In the genomic region with DNA sequence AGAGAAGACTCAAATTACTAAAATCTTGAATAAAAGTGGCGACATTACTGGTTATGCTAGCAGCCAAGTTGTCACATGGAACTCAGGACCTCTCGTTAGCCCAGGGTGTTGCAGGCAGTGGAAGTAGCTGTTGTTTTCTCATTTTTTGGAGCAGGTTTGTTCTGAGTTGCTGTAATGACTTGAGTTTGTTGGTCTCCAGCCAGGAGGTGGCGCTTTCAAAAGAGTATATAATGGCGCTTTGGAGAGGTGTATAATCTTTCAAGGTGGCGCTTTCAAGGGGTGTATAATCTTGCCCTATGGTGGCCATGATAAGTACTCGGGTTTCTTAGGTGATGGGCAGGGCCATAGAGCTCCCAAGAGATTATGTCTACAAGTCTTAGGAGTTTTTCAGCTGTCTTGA, we compare ENCODE assay signal across 1 cellular context.
A peak's percentile ranks its signal among the peaks of the same experiment; 100 is the strongest.
TF ChIP-seq lines count a peak whose summit lies in the region.

No MANE protein-coding gene starts in this region.

TF ChIP-seq in K562, 482 proteins besides CTCF, POLR2A, EP300 and RAD21 (continued from another document and continues in another):
- TF ChIP-seq ZBTB2 (IDR thresholded peaks at IDR 0.05) (no peak), ZNF280B (CRISPR knock-in tag; IDR thresholded peaks at IDR 0.05) (no peak), ZNF766 (CRISPR knock-in tag; conservative IDR thresholded peaks at IDR 0.05) (no peak), TOE1 (IDR thresholded peaks at IDR 0.05; ENCODE audit: borderline replicate concordance) (0 out of 2 replicates have a peak, but pooled peaks have one; percentile 18), TOE1 (CRISPR knock-in tag; IDR thresholded peaks at IDR 0.05; ENCODE audit: borderline replicate concordance, low read depth) (no peak), LEF1 (IDR thresholded peaks at IDR 0.05) (no peak), ZSCAN32 (CRISPR knock-in tag; IDR thresholded peaks at IDR 0.05) (no peak), ZNF134 (CRISPR knock-in tag; conservative IDR thresholded peaks at IDR 0.05) (no peak), BRCA1 (IDR thresholded peaks at IDR 0.05) (no peak), BRCA1 (CRISPR knock-in tag; IDR thresholded peaks at IDR 0.05) (no peak), FOS (IDR thresholded peaks at IDR 0.05; ENCODE audit: extremely low read depth, insufficient read length) (no peak), TRIM24 (IDR thresholded peaks at IDR 0.05) (peak in 1 of 2 experiments; percentile 10; a peak in 1 of 4 replicates), MITF (IDR thresholded peaks at IDR 0.05) (no peak), MXI1 (IDR thresholded peaks at IDR 0.05; ENCODE audit: low read depth, low read length) (no peak), ZNF57 (CRISPR knock-in tag; IDR thresholded peaks at IDR 0.05) (no peak), SUPT5H (IDR thresholded peaks at IDR 0.05) (no peak), CBX3 (IDR thresholded peaks at IDR 0.05; ENCODE audit: borderline replicate concordance in 1 of 2, low read length in 2 of 2) (peak in 1 of 2 experiments; percentile 37; a peak in 1 of 3 replicates), ZNF76 (CRISPR knock-in tag; IDR thresholded peaks at IDR 0.05; ENCODE audit: borderline replicate concordance) (no peak), SMARCA5 (IDR thresholded peaks at IDR 0.05) (no peak), TEAD4 (IDR thresholded peaks at IDR 0.05; ENCODE audit: low read length) (peak; percentile 43; the same call in 1 of the 2 replicates), TEAD4 (CRISPR knock-in tag; IDR thresholded peaks at IDR 0.05; ENCODE audit: borderline replicate concordance) (no peak), TSHZ1 (CRISPR knock-in tag; IDR thresholded peaks at IDR 0.05) (no peak), HNRNPH1 (optimal IDR thresholded peaks at IDR 0.05; ENCODE audit: low read depth, low read length) (no peak), ZBTB7A (IDR thresholded peaks at IDR 0.05; ENCODE audit: borderline replicate concordance, control insufficient read depth, low read depth, low read length) (no peak), ELF2 (CRISPR knock-in tag; IDR thresholded peaks at IDR 0.05) (no peak), XRCC4 (IDR thresholded peaks at IDR 0.05; ENCODE audit: extremely low read depth, insufficient read depth, insufficient read length) (no peak), RFX1 (IDR thresholded peaks at IDR 0.05) (no peak), RFX5 (IDR thresholded peaks at IDR 0.05; ENCODE audit: low read depth, low read length) (no peak), ZNF253 (CRISPR knock-in tag; conservative IDR thresholded peaks at IDR 0.05) (no peak), ZNF592 (IDR thresholded peaks at IDR 0.05) (0 out of 2 replicates have a peak, but pooled peaks have one; percentile 42), FOXJ2 (tag; IDR thresholded peaks at IDR 0.05) (no peak), ZNF699 (CRISPR knock-in tag; IDR thresholded peaks at IDR 0.05; ENCODE audit: insufficient replicate concordance) (no peak), ZNF586 (CRISPR knock-in tag; conservative IDR thresholded peaks at IDR 0.05) (no peak), CHD2 (IDR thresholded peaks at IDR 0.05; ENCODE audit: low read depth, low read length) (no peak), FOXK2 (conservative IDR thresholded peaks at IDR 0.05 in 1 of 2, IDR thresholded peaks at IDR 0.05 in 1 of 2; ENCODE audit: low read depth in 2 of 2) (0 out of 4 replicates have a peak, but pooled peaks have one; percentile 40 to 46), NFIC (IDR thresholded peaks at IDR 0.05) (peak; percentile 21; the same call in 1 of the 2 replicates)
- TF ChIP-seq, protein P1, sequence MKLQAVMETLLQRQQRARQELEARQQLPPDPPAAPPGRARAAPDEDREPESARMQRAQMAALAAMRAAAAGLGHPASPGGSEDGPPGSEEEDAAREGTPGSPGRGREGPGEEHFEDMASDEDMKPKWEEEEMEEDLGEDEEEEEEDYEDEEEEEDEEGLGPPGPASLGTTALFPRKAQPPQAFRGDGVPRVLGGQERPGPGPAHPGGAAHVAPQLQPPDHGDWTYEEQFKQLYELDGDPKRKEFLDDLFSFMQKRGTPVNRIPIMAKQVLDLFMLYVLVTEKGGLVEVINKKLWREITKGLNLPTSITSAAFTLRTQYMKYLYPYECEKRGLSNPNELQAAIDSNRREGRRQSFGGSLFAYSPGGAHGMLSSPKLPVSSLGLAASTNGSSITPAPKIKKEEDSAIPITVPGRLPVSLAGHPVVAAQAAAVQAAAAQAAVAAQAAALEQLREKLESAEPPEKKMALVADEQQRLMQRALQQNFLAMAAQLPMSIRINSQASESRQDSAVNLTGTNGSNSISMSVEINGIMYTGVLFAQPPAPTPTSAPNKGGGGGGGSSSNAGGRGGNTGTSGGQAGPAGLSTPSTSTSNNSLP (IDR thresholded peaks at IDR 0.05; ENCODE audit: borderline replicate concordance, low read depth, low read length) = peak; percentile 49; the same call in 1 of the 2 replicates
- TF ChIP-seq, protein P2, sequence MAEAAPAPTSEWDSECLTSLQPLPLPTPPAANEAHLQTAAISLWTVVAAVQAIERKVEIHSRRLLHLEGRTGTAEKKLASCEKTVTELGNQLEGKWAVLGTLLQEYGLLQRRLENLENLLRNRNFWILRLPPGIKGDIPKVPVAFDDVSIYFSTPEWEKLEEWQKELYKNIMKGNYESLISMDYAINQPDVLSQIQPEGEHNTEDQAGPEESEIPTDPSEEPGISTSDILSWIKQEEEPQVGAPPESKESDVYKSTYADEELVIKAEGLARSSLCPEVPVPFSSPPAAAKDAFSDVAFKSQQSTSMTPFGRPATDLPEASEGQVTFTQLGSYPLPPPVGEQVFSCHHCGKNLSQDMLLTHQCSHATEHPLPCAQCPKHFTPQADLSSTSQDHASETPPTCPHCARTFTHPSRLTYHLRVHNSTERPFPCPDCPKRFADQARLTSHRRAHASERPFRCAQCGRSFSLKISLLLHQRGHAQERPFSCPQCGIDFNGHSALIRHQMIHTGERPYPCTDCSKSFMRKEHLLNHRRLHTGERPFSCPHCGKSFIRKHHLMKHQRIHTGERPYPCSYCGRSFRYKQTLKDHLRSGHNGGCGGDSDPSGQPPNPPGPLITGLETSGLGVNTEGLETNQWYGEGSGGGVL (CRISPR knock-in tag; IDR thresholded peaks at IDR 0.05) = no peak
- TF ChIP-seq, protein P3, sequence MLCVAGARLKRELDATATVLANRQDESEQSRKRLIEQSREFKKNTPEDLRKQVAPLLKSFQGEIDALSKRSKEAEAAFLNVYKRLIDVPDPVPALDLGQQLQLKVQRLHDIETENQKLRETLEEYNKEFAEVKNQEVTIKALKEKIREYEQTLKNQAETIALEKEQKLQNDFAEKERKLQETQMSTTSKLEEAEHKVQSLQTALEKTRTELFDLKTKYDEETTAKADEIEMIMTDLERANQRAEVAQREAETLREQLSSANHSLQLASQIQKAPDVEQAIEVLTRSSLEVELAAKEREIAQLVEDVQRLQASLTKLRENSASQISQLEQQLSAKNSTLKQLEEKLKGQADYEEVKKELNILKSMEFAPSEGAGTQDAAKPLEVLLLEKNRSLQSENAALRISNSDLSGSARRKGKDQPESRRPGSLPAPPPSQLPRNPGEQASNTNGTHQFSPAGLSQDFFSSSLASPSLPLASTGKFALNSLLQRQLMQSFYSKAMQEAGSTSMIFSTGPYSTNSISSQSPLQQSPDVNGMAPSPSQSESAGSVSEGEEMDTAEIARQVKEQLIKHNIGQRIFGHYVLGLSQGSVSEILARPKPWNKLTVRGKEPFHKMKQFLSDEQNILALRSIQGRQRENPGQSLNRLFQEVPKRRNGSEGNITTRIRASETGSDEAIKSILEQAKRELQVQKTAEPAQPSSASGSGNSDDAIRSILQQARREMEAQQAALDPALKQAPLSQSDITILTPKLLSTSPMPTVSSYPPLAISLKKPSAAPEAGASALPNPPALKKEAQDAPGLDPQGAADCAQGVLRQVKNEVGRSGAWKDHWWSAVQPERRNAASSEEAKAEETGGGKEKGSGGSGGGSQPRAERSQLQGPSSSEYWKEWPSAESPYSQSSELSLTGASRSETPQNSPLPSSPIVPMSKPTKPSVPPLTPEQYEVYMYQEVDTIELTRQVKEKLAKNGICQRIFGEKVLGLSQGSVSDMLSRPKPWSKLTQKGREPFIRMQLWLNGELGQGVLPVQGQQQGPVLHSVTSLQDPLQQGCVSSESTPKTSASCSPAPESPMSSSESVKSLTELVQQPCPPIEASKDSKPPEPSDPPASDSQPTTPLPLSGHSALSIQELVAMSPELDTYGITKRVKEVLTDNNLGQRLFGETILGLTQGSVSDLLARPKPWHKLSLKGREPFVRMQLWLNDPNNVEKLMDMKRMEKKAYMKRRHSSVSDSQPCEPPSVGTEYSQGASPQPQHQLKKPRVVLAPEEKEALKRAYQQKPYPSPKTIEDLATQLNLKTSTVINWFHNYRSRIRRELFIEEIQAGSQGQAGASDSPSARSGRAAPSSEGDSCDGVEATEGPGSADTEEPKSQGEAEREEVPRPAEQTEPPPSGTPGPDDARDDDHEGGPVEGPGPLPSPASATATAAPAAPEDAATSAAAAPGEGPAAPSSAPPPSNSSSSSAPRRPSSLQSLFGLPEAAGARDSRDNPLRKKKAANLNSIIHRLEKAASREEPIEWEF (CRISPR knock-in tag; IDR thresholded peaks at IDR 0.05) = no peak
